22 cellular contexts compared by ENCODE assay signal in the genomic region with DNA sequence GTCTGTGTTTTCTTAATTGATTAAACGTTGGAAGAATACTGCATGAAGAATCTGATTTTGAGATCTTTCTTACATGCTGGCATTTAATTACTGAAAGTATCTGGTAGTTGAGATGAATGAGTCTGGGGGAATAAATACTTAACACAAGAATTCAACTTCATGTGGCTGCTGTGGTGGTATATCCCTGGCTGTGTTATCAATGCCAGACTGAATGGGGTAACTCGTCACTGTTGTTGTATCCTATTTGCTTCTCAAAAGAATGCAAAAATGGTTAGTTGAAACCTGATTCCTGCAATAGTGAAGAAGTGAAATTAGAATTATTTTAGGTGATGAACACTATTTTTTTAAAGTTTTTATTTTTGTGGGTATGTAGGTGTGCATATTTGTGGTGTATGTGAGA.
DNase-seq lines count a peak whose midpoint lies in the region; TF ChIP-seq lines count a peak whose summit lies in the region.
"Had no signal": no experiment of that assay in that cellular context is flagged by ENCODE, and none has a peak within 500 bp of the region (broad histone marks: within the 10 kb centered on the region; RNA-seq: fewer than 3 reads in every experiment).

No MANE protein-coding gene starts in this region.

- peak overlapping the region; percentile 61 for H3K4me2 ChIP-seq in mammary epithelial cell (ENCODE audit: insufficient read depth, low read depth, low read length)

- peaks cover 25% of the 10 kb centered on the region for H3K36me3 Mint-ChIP-seq in nephron (ENCODE audit: low read depth)
- no peaks in the 10 kb centered on the region for H3K36me3 Mint-ChIP-seq in CD8-positive, alpha-beta memory T cell
- H3K36me3 Mint-ChIP-seq: activated naive CD4-positive, alpha-beta T cell treated with anti-CD3 and anti-CD28 coated beads, Interleukin-2, amount 10 ng/mL, durations not matched to agents 7 days and 5 days had no signal

- DNase-seq in mammary epithelial cell (no peak), breast epithelium (ENCODE audit: low spot score in 2 of 2) (no peak), hepatic stellate cell (ENCODE audit: low spot score) (no peak), GM13976 (ENCODE audit: low spot score) (no peak), Ammon's horn (ENCODE audit: low spot score) (no peak)
- DNase-seq in CD8-positive, alpha-beta memory T cell, result no peak
- DNase-seq: activated CD4-positive, alpha-beta T cell treated with anti-CD3 and anti-CD28 coated beads, Interleukin-2, amount 50 U/mL, for 48 hours; activated naive CD4-positive, alpha-beta T cell treated with anti-CD3 and anti-CD28 coated beads, Interleukin-2, amount 10 ng/mL, durations not matched to agents 7 days and 5 days; activated T-cell treated with anti-CD3 and anti-CD28 coated beads, Interleukin-2, amount 50 U/mL, for 1 hour; DMS79; effector CD4-positive, alpha-beta T cell; hippocampal formation; left colon; NCI-H1105 treated with DMSO at 0.1 percent for 48 hours; NCI-H82; posterior cingulate gyrus; small intestine; stimulated activated CD4-positive, alpha-beta T cell treated with anti-CD3 and anti-CD28 coated beads, Interleukin-4, amount 100 ng/mL, for 4 hours; stimulated activated CD8-positive, alpha-beta memory T cell treated with anti-CD3 and anti-CD28 coated beads, Interleukin-4, amount 100 ng/mL, for 48 hours had no signal

- POLR2A ChIA-PET in CD8-positive, alpha-beta memory T cell (lab: Charles Lee), result no interaction called here

- H3K4me3 Mint-ChIP-seq in nephron, result peak overlapping the region in 1 of 3 experiments; percentile 52
- H3K4me3 Mint-ChIP-seq in CD8-positive, alpha-beta memory T cell, result no peak overlapping the region
- H3K4me3 Mint-ChIP-seq: activated naive CD4-positive, alpha-beta T cell treated with anti-CD3 and anti-CD28 coated beads, Interleukin-2, amount 10 ng/mL, durations not matched to agents 7 days and 5 days had no signal

- 80% methylated on average over 2 of the region's 2 CpGs for WGBS in mammary epithelial cell (ENCODE audit: low coverage, missing lambda C conversion rate)
- 6 to 9% methylated on average over 2 of the region's 2 CpGs for WGBS in ectodermal cell, 2 experiments

- dilution Hi-C loops in mammary epithelial cell (cut with HindIII; ENCODE audit: low sequenced_read_pairs), result no loop called here

- H3K4me3 ChIP-seq in mammary epithelial cell (replicated peaks in 1 of 3; ENCODE audit: insufficient read depth in 1 of 3, low read depth in 2 of 3, low read length in 3 of 3), result no peak overlapping the region
- no peak overlapping the region for H3K4me3 ChIP-seq in breast epithelium
- H3K4me3 ChIP-seq in ectodermal cell (ENCODE audit: insufficient read depth, low read depth, low read length), result peak overlapping the region; percentile 3
- H3K4me3 ChIP-seq in CD8-positive, alpha-beta memory T cell (ENCODE audit: low read length), result no peak overlapping the region

- peak overlapping the region; percentile 86 to 94 (median 87) for H3K27ac Mint-ChIP-seq in nephron
- H3K27ac Mint-ChIP-seq in CD8-positive, alpha-beta memory T cell, result no peak overlapping the region
- H3K27ac Mint-ChIP-seq: activated naive CD4-positive, alpha-beta T cell treated with anti-CD3 and anti-CD28 coated beads, Interleukin-2, amount 10 ng/mL, durations not matched to agents 7 days and 5 days had no signal

- no peaks in the 10 kb centered on the region for H3K27me3 Mint-ChIP-seq in nephron (ENCODE audit: low read depth)
- peaks cover 5 to 36% of the 10 kb centered on the region in 2 donors for H3K27me3 Mint-ChIP-seq in CD8-positive, alpha-beta memory T cell

- H3K27ac ChIP-seq in mammary epithelial cell (ENCODE audit: insufficient read depth, low read depth, low read length) (no peak overlapping the region), breast epithelium (no peak overlapping the region), ectodermal cell (ENCODE audit: insufficient read depth, low read depth, low read length, poor library complexity, severe bottlenecking) (peak overlapping the region; percentile 92)
- H3K27ac ChIP-seq in CD8-positive, alpha-beta memory T cell (ENCODE audit: low read depth, low read length), result no peak overlapping the region
- H3K27ac ChIP-seq: C4-2B had no signal

- H3K27me3 ChIP-seq in mammary epithelial cell (ENCODE audit: insufficient read depth, low read length) (no peaks in the 10 kb centered on the region), breast epithelium (no peaks in the 10 kb centered on the region), ectodermal cell (ENCODE audit: control insufficient read depth, insufficient read depth, low read length, poor library complexity, severe bottlenecking) (no peaks in the 10 kb centered on the region)
- H3K27me3 ChIP-seq in CD8-positive, alpha-beta memory T cell (ENCODE audit: insufficient read depth, low read length, poor library complexity, severe bottlenecking), result no peaks in the 10 kb centered on the region

- H3K36me3 ChIP-seq in mammary epithelial cell (ENCODE audit: insufficient read depth, low read length) (peaks cover 9% of the 10 kb centered on the region), breast epithelium (no peaks in the 10 kb centered on the region), ectodermal cell (ENCODE audit: control insufficient read depth, insufficient read depth, low read length) (no peaks in the 10 kb centered on the region)
- H3K36me3 ChIP-seq in CD8-positive, alpha-beta memory T cell (ENCODE audit: insufficient read depth, low read length), result no peaks in the 10 kb centered on the region

- TF ChIP-seq CTCF in mammary epithelial cell (conservative IDR thresholded peaks at IDR 0.05 in 1 of 2, IDR thresholded peaks at IDR 0.05 in 1 of 2; ENCODE audit: extremely low read depth in 1 of 2, insufficient read depth in 1 of 2, low read depth in 1 of 2, low read length in 2 of 2), result no peak
- TF ChIP-seq CTCF in breast epithelium (IDR thresholded peaks at IDR 0.05), result no peak
- no peak for TF ChIP-seq CTCF in nephron (IDR thresholded peaks at IDR 0.05; ENCODE audit: unreplicated experiment in 3 of 3)
- no peak for TF ChIP-seq CTCF in GM13976 (IDR thresholded peaks at IDR 0.05; ENCODE audit: borderline replicate concordance, control extremely low read depth, extremely low read depth, insufficient read depth, missing control alignments)

- peaks cover 78% of the 10 kb centered on the region for H3K4me1 Mint-ChIP-seq in nephron
- H3K4me1 Mint-ChIP-seq in CD8-positive, alpha-beta memory T cell, result no peaks in the 10 kb centered on the region
- H3K4me1 Mint-ChIP-seq: activated naive CD4-positive, alpha-beta T cell treated with anti-CD3 and anti-CD28 coated beads, Interleukin-2, amount 10 ng/mL, durations not matched to agents 7 days and 5 days had no signal

- no peak overlapping the region for H2AFZ ChIP-seq in mammary epithelial cell (ENCODE audit: low read depth, low read length)

- no peak for TF ChIP-seq POLR2A in breast epithelium (IDR thresholded peaks at IDR 0.05)

- in situ Hi-C loops in mammary epithelial cell (cut with MboI; ENCODE audit: low sequenced_read_pairs in 2 of 2), result no loop called here
- in situ Hi-C loops in GM13976 (cut with MboI; ENCODE audit: low sequenced_read_pairs, unreplicated experiment), result no loop called here

- H3K4me1 ChIP-seq in mammary epithelial cell (ENCODE audit: insufficient read depth, low read length) (peaks cover 57% of the 10 kb centered on the region), breast epithelium (peaks cover 6% of the 10 kb centered on the region in 2 donors), ectodermal cell (ENCODE audit: control insufficient read depth, insufficient read depth, low read length) (peaks cover 51% of the 10 kb centered on the region)
- no peaks in the 10 kb centered on the region for H3K4me1 ChIP-seq in CD8-positive, alpha-beta memory T cell (ENCODE audit: insufficient read depth, low read length)

- no peak overlapping the region for H3K9ac ChIP-seq in mammary epithelial cell (ENCODE audit: insufficient read depth, low read length)

- H4K20me1 ChIP-seq in mammary epithelial cell (ENCODE audit: insufficient read depth, low read length), result peaks cover 29% of the 10 kb centered on the region

- peaks cover 94% of the 10 kb centered on the region for H3K79me2 ChIP-seq in mammary epithelial cell (ENCODE audit: insufficient read depth, low read length)

- intact Hi-C loops in mammary epithelial cell (cut with micrococcal nuclease) (no loop called here), breast epithelium (cut with DNase I; ENCODE audit: low total_unique reads) (no loop called here)

- no TSS peak for BruUV-seq in mammary epithelial cell (replicated peaks; lab: Mats Ljungman, UMichigan)

- H3K9me3 Mint-ChIP-seq in nephron, result no peaks in the 10 kb centered on the region
- H3K9me3 Mint-ChIP-seq in CD8-positive, alpha-beta memory T cell, result peaks cover 0 to 2% (median 0%) of the 10 kb centered on the region in 5 donors
- H3K9me3 Mint-ChIP-seq: activated naive CD4-positive, alpha-beta T cell treated with anti-CD3 and anti-CD28 coated beads, Interleukin-2, amount 10 ng/mL, durations not matched to agents 7 days and 5 days had no signal

- CTCF ChIA-PET in mammary epithelial cell (lab: Charles Lee; ENCODE audit: low non-redundant PET), result no interaction called here
- CTCF ChIA-PET in CD8-positive, alpha-beta memory T cell (lab: Charles Lee), result no interaction called here

- H3K9me3 ChIP-seq in mammary epithelial cell (replicated peaks; ENCODE audit: insufficient read depth, low read length), result no peaks in the 10 kb centered on the region
- H3K9me3 ChIP-seq in breast epithelium, result no peaks in the 10 kb centered on the region
- no peaks in the 10 kb centered on the region for H3K9me3 ChIP-seq in ectodermal cell (ENCODE audit: control insufficient read depth, low read length)
- no peaks in the 10 kb centered on the region for H3K9me3 ChIP-seq in CD8-positive, alpha-beta memory T cell (ENCODE audit: low read length)

Comparison
In these comparisons a context has a peak if more than half of its experiments do, and no peak if none do; other contexts are left out.
1. H3K27ac Mint-ChIP-seq: peak in nephron (3 of 3); none in CD8-positive, alpha-beta memory T cell (0 of 8).